ENCODE assay signal across 8 cellular contexts in genomic region chr5:154444559-154445421, GRCh38. TPM values are rescaled to one million over a fixed set of nuclear protein-coding genes. Genes with fewer than 3 reads are reported as not detected.
DNase-seq lines count a peak whose midpoint lies in the region; ATAC-seq and TF ChIP-seq lines count a peak whose summit lies in the region.

No MANE protein-coding gene starts in this region.

- H3K36me3 ChIP-seq in KMS-11 (ENCODE audit: insufficient read depth) (no peaks in the 10 kb centered on the region), osteoblast (ENCODE audit: insufficient read depth, low read length) (peaks cover 5% of the 10 kb centered on the region)

- peak overlapping the region; percentile 29; the same call in 1 of the 2 replicates for H3K9ac ChIP-seq in KMS-11

- H3K27me3 ChIP-seq in KMS-11 (ENCODE audit: insufficient read depth, low read depth) (no peaks in the 10 kb centered on the region), osteoblast (ENCODE audit: insufficient read depth, low read length) (no peaks in the 10 kb centered on the region)

- TF ChIP-seq CTCF in KMS-11 (conservative IDR thresholded peaks at IDR 0.05; ENCODE audit: low read depth, low read length) (no peak), fibroblast of villous mesenchyme (IDR thresholded peaks at IDR 0.05; ENCODE audit: insufficient read depth, low read depth, low read length) (no peak), osteoblast (IDR thresholded peaks at IDR 0.05; ENCODE audit: extremely low read depth, low read depth, low read length) (no peak)

- H3K4me3 Mint-ChIP-seq in activated T-cell treated with anti-CD3 and anti-CD28 coated beads, Interleukin-2, amount 50 U/mL, for 72 hours = peak overlapping the region; percentile 97 to 100

- H2AFZ ChIP-seq in KMS-11 (ENCODE audit: low read depth) = peak overlapping the region; percentile 64; the same call in 1 of the 2 replicates
- H2AFZ ChIP-seq in osteoblast (ENCODE audit: low read length) = peak overlapping the region; percentile 99

- H3K27ac ChIP-seq in KMS-11 = no peak overlapping the region
- H3K27ac ChIP-seq in osteoblast (ENCODE audit: low read depth, low read length) = peak overlapping the region; percentile 62

- H3K9me3 Mint-ChIP-seq in activated T-cell treated with anti-CD3 and anti-CD28 coated beads, Interleukin-2, amount 50 U/mL, for 72 hours = no peaks in the 10 kb centered on the region

- peaks cover 12 to 20% of the 10 kb centered on the region in 2 donors for H3K36me3 Mint-ChIP-seq in activated T-cell treated with anti-CD3 and anti-CD28 coated beads, Interleukin-2, amount 50 U/mL, for 72 hours (ENCODE audit: insufficient read depth in 2 of 2)

- H3K4me1 ChIP-seq in KMS-11 (ENCODE audit: low read depth, poor library complexity, severe bottlenecking) (peaks cover 15% of the 10 kb centered on the region), osteoblast (ENCODE audit: insufficient read depth, low read length) (peaks cover 15% of the 10 kb centered on the region)

- H3K27me3 Mint-ChIP-seq in activated T-cell treated with anti-CD3 and anti-CD28 coated beads, Interleukin-2, amount 50 U/mL, for 72 hours (ENCODE audit: low read depth) = no peaks in the 10 kb centered on the region

- peak; percentile 16 for DNase-seq in activated CD4-positive, alpha-beta T cell treated with anti-CD3 and anti-CD28 coated beads for 48 hours
- no peak for DNase-seq in activated CD4-positive, alpha-beta T cell treated with anti-CD3 and anti-CD28 coated beads, Interleukin-2, amount 50 U/mL, for 4 hours
- peak; percentile 22 to 26 for DNase-seq in activated T-cell treated with anti-CD3 and anti-CD28 coated beads, Interleukin-2, amount 50 U/mL, for 72 hours
- peak; percentile 11 for DNase-seq in fibroblast of villous mesenchyme (ENCODE audit: low read depth)
- DNase-seq in osteoblast (ENCODE audit: insufficient read length, low spot score, missing footprints) = peak; percentile 84
- no peak for DNase-seq in SIG-M5 (lab: John Stamatoyannopoulos, UW)
- no peak for DNase-seq in NCI-H774 (lab: John Stamatoyannopoulos, UW)

- peak overlapping the region; percentile 96 for H3K27ac Mint-ChIP-seq in activated T-cell treated with anti-CD3 and anti-CD28 coated beads, Interleukin-2, amount 50 U/mL, for 72 hours

- peaks cover 36% of the 10 kb centered on the region for H3K4me1 Mint-ChIP-seq in activated T-cell treated with anti-CD3 and anti-CD28 coated beads, Interleukin-2, amount 50 U/mL, for 72 hours (ENCODE audit: low read depth)

- H3K4me2 ChIP-seq in KMS-11 (peak overlapping the region; percentile 66), osteoblast (ENCODE audit: insufficient read depth, low read length) (peak overlapping the region; percentile 95)

- ATAC-seq in activated T-cell treated with anti-CD3 and anti-CD28 coated beads, Interleukin-2, amount 50 U/mL, for 72 hours (replicated peaks in 1 of 2) = peak in 1 of 2 donors; percentile 4

- H3K79me2 ChIP-seq in KMS-11 (ENCODE audit: insufficient read depth, low read depth) (no peaks in the 10 kb centered on the region), osteoblast (ENCODE audit: insufficient read depth, low read length) (peaks cover 40% of the 10 kb centered on the region)

- no peaks in the 10 kb centered on the region for H4K20me1 ChIP-seq in KMS-11 (ENCODE audit: insufficient read depth)
- H4K20me1 ChIP-seq in osteoblast (ENCODE audit: insufficient read depth, low read length) = peaks cover 18% of the 10 kb centered on the region

- no peaks in the 10 kb centered on the region for H3K9me3 ChIP-seq in osteoblast (ENCODE audit: low read depth, low read length)

- H3K4me3 ChIP-seq in KMS-11 (IDR thresholded peaks at IDR 0.05; ENCODE audit: insufficient read depth, low read depth, low read length) (no peak overlapping the region), fibroblast of villous mesenchyme (ENCODE audit: low read depth, low read length) (peak overlapping the region; percentile 98), osteoblast (ENCODE audit: insufficient read depth, low read length) (peak overlapping the region; percentile 97)

RNA-seq across cellular contexts. Expression of gene SAP30L, which starts 1.0 kb away (rescaled TPM):
- 10 to 100 TPM; 42.5 to 45.3 TPM for total RNA-seq in activated T-cell treated with anti-CD3 and anti-CD28 coated beads, Interleukin-2, amount 50 U/mL, for 72 hours
- total RNA-seq in fibroblast of villous mesenchyme (14.8 and 20.7 TPM in 2 replicates), osteoblast (32.2 and 36.5 TPM in 2 replicates)

RNA-seq across cellular contexts. Expression of gene HAND1, which starts 33.2 kb away (rescaled TPM):
- total RNA-seq in activated T-cell treated with anti-CD3 and anti-CD28 coated beads, Interleukin-2, amount 50 U/mL, for 72 hours = not detected
- not detected in 2 replicates for total RNA-seq in fibroblast of villous mesenchyme
- under 0.01 TPM in 1 of 2 replicates, not detected in the other for total RNA-seq in osteoblast

Comparison
In these comparisons a context has a peak if more than half of its experiments do, and no peak if none do; other contexts are left out.
1. DNase-seq: peak in activated CD4-positive, alpha-beta T cell treated with anti-CD3 and anti-CD28 coated beads for 48 hours (single experiment), activated T-cell treated with anti-CD3 and anti-CD28 coated beads, Interleukin-2, amount 50 U/mL, for 72 hours (2 of 2), fibroblast of villous mesenchyme (single experiment) and osteoblast (single experiment); none in activated CD4-positive, alpha-beta T cell treated with anti-CD3 and anti-CD28 coated beads, Interleukin-2, amount 50 U/mL, for 4 hours (0 of 2), SIG-M5 (single experiment) and NCI-H774 (single experiment).